11 cellular contexts compared by ENCODE assay signal in the genomic region with DNA sequence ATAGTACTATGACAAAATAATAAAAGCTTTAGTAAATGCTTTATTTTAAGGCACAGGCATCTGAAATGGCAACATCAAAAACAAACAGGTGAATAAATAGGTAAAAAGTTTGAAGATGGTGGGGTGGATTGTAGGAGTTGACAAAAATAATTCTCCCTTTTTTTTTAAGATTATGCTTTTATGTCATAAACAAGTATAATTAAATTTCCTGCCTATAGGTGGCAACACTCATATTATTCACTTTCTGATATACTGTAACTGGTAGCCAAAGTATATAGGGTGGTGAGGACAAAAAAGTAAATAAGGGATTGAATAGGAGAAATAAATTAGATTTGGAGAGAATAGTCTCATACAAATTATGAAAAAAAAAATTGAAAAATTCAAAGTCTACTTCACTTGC.
DNase-seq lines count a peak whose midpoint lies in the region; FAIRE-seq and TF ChIP-seq lines count a peak whose summit lies in the region.
"Had no signal": no experiment of that assay in that cellular context is flagged by ENCODE, and none has a peak within 500 bp of the region (broad histone marks: within the 10 kb centered on the region; RNA-seq: fewer than 3 reads in every experiment).

No MANE protein-coding gene starts in this region.

- TF ChIP-seq CTCF in cardiac muscle cell (IDR thresholded peaks at IDR 0.05; ENCODE audit: low read depth, low read length), result peak; percentile 26
- TF ChIP-seq CTCF in smooth muscle cell (IDR thresholded peaks at IDR 0.05; ENCODE audit: borderline replicate concordance, insufficient read depth, poor library complexity, severe bottlenecking), result peak; percentile 30

- DNase-seq in cardiac muscle cell (ENCODE audit: low read depth in 1 of 2, low spot score in 1 of 2), result peak in 1 of 2 donors; percentile 30
- DNase-seq in cardiac septum (ENCODE audit: low spot score), result no peak
- DNase-seq in NCI-H1694 (lab: John Stamatoyannopoulos, UW), result peak; percentile 32
- no peak for DNase-seq in smooth muscle cell (lab: John Stamatoyannopoulos, UW; ENCODE audit: unreplicated experiment)
- DNase-seq in D341Med (ENCODE audit: low spot score), result no peak
- no peak for DNase-seq in DMS114 treated with DMSO at 0.1 percent for 48 hours (lab: John Stamatoyannopoulos, UW; ENCODE audit: unreplicated experiment)
- no peak for DNase-seq in NCI-H1436 (lab: John Stamatoyannopoulos, UW)
- DNase-seq: DMS79 treated with DMSO at 0.1 percent for 48 hours, T1000 had no signal

- H2AFZ ChIP-seq in smooth muscle cell (ENCODE audit: low read depth), result no peak overlapping the region

- H4K20me1 ChIP-seq in smooth muscle cell (ENCODE audit: low read depth), result no peaks in the 10 kb centered on the region

- no peak overlapping the region for H3K4me2 ChIP-seq in smooth muscle cell

- H3K9me3 ChIP-seq in cardiac muscle cell (ENCODE audit: low read depth), result no peaks in the 10 kb centered on the region
- no peaks in the 10 kb centered on the region for H3K9me3 ChIP-seq in smooth muscle cell (replicated peaks; ENCODE audit: low read depth)

- no peak overlapping the region for H3K9ac ChIP-seq in smooth muscle cell (ENCODE audit: low read depth)

- no peaks in the 10 kb centered on the region for H3K79me2 ChIP-seq in smooth muscle cell (ENCODE audit: low read depth)

- FAIRE-seq in colon (lab: Jason Lieb, UNC), result peak; percentile 60
- FAIRE-seq: keratinocyte had no signal

- intact Hi-C loops in cardiac septum (cut with DNase I), result no loop called here

- H3K4me3 ChIP-seq in cardiac muscle cell (no peak overlapping the region), smooth muscle cell (no peak overlapping the region)

- H3K4me1 ChIP-seq in cardiac muscle cell (ENCODE audit: low read depth), result peaks cover 5% of the 10 kb centered on the region
- no peaks in the 10 kb centered on the region for H3K4me1 ChIP-seq in smooth muscle cell (ENCODE audit: low read depth)

- H3K27me3 ChIP-seq in cardiac muscle cell (no peaks in the 10 kb centered on the region), smooth muscle cell (ENCODE audit: low read depth) (no peaks in the 10 kb centered on the region)

- no peaks in the 10 kb centered on the region for H3F3A ChIP-seq in smooth muscle cell (ENCODE audit: low read depth)

- H3K27ac ChIP-seq in cardiac muscle cell (no peak overlapping the region), smooth muscle cell (ENCODE audit: low read depth) (no peak overlapping the region)

- H3K36me3 ChIP-seq in cardiac muscle cell (peaks cover 3% of the 10 kb centered on the region), smooth muscle cell (ENCODE audit: low read depth) (no peaks in the 10 kb centered on the region)
